ENCODE assay signal across 1 cellular context in the genomic region with DNA sequence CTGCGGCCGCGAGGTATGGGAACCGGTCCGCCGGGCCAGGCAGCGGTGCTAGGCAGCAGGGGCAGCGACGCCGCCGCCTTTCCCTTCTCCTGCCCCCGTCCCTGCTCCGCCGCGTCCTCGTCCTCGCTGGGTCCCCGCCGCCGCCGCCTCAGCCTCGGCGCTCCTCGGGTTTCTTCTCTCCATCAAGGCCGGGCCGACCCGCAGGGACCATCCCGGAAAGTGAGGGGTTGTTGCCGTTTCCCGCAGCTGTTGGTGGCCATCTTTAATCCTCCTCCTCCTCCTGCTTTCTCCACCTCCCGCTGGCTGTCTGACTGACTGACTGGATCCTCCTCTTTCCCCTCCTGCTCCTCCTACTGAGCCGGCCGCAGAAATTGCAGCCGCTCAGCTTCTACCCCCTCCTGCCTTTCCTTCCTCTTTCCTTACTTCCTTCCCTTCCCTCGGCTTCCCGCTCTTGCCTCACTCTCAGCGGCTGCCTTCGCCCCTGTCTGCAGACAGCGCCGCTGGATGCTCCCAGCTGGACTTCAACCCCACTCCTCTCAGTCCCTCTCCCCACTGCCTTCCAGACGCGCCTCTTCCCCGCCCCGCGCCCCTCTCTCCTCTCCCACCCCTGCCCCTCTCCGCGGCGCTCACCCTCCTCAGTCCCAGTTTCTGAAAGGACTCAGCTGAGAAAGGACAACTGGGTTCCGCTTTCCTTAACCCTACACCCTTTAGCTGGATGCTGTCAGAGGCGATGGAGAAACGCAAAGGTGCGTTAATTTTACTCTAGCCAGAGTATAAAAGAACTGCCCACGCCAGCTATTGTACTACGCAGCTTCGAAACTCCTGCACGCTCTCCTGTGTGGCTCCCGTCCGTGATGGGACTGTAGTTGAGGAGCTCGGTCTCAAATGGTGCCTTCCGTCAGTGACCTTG.
TF ChIP-seq lines count a peak whose summit lies in the region.

A gene with protein sequence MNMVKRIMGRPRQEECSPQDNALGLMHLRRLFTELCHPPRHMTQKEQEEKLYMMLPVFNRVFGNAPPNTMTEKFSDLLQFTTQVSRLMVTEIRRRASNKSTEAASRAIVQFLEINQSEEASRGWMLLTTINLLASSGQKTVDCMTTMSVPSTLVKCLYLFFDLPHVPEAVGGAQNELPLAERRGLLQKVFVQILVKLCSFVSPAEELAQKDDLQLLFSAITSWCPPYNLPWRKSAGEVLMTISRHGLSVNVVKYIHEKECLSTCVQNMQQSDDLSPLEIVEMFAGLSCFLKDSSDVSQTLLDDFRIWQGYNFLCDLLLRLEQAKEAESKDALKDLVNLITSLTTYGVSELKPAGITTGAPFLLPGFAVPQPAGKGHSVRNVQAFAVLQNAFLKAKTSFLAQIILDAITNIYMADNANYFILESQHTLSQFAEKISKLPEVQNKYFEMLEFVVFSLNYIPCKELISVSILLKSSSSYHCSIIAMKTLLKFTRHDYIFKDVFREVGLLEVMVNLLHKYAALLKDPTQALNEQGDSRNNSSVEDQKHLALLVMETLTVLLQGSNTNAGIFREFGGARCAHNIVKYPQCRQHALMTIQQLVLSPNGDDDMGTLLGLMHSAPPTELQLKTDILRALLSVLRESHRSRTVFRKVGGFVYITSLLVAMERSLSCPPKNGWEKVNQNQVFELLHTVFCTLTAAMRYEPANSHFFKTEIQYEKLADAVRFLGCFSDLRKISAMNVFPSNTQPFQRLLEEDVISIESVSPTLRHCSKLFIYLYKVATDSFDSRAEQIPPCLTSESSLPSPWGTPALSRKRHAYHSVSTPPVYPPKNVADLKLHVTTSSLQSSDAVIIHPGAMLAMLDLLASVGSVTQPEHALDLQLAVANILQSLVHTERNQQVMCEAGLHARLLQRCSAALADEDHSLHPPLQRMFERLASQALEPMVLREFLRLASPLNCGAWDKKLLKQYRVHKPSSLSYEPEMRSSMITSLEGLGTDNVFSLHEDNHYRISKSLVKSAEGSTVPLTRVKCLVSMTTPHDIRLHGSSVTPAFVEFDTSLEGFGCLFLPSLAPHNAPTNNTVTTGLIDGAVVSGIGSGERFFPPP (N-terminal part only) (minus strand): TSS at position 309 of the 910 bp plus-strand sequence. CDS start 106,099 bp downstream, outside the sequence.

TF ChIP-seq in HEK293, 187 proteins besides CTCF, POLR2A, EP300 and RAD21 (continued from another document and continues in another):
- TF ChIP-seq PATZ1 (tag by site-specific recombination; IDR thresholded peaks at IDR 0.05) = peak; percentile 81
- 0 out of 2 replicates have a peak, but pooled peaks have one; percentile 66 for TF ChIP-seq KLF8 (tag by site-specific recombination; IDR thresholded peaks at IDR 0.05)
- TF ChIP-seq KLF10 (tag by site-specific recombination; IDR thresholded peaks at IDR 0.05) = no peak
- TF ChIP-seq SP2 (tag by site-specific recombination; IDR thresholded peaks at IDR 0.05) = peak; percentile 82
- TF ChIP-seq ZNF280D (tag by site-specific recombination; IDR thresholded peaks at IDR 0.05) = peak; percentile 70; the same call in 1 of the 2 replicates
- no peak for TF ChIP-seq ZNF776 (tag by site-specific recombination; IDR thresholded peaks at IDR 0.05; ENCODE audit: borderline replicate concordance)
- TF ChIP-seq, protein P1, sequence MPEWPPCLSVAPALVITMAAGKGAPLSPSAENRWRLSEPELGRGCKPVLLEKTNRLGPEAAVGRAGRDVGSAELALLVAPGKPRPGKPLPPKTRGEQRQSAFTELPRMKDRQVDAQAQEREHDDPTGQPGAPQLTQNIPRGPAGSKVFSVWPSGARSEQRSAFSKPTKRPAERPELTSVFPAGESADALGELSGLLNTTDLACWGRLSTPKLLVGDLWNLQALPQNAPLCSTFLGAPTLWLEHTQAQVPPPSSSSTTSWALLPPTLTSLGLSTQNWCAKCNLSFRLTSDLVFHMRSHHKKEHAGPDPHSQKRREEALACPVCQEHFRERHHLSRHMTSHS (tag by site-specific recombination; IDR thresholded peaks at IDR 0.05) = no peak
- TF ChIP-seq ZNF335 (tag by site-specific recombination; conservative IDR thresholded peaks at IDR 0.05) = peak; percentile 68
- TF ChIP-seq, protein P2, sequence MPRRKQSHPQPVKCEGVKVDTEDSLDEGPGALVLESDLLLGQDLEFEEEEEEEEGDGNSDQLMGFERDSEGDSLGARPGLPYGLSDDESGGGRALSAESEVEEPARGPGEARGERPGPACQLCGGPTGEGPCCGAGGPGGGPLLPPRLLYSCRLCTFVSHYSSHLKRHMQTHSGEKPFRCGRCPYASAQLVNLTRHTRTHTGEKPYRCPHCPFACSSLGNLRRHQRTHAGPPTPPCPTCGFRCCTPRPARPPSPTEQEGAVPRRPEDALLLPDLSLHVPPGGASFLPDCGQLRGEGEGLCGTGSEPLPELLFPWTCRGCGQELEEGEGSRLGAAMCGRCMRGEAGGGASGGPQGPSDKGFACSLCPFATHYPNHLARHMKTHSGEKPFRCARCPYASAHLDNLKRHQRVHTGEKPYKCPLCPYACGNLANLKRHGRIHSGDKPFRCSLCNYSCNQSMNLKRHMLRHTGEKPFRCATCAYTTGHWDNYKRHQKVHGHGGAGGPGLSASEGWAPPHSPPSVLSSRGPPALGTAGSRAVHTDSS (tag by site-specific recombination; IDR thresholded peaks at IDR 0.05) = peak; percentile 79
- peak; percentile 82 for TF ChIP-seq ZBTB17 (tag by site-specific recombination; IDR thresholded peaks at IDR 0.05)
- TF ChIP-seq, protein P3, sequence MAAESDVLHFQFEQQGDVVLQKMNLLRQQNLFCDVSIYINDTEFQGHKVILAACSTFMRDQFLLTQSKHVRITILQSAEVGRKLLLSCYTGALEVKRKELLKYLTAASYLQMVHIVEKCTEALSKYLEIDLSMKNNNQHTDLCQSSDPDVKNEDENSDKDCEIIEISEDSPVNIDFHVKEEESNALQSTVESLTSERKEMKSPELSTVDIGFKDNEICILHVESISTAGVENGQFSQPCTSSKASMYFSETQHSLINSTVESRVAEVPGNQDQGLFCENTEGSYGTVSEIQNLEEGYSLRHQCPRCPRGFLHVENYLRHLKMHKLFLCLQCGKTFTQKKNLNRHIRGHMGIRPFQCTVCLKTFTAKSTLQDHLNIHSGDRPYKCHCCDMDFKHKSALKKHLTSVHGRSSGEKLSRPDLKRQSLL (tag by site-specific recombination; IDR thresholded peaks at IDR 0.05) = peak; percentile 35; the same call in 1 of the 2 replicates
- no peak for TF ChIP-seq ZNF701 (tag by site-specific recombination; IDR thresholded peaks at IDR 0.05)
- TF ChIP-seq SP7 (tag by site-specific recombination; IDR thresholded peaks at IDR 0.05) = peak; percentile 68
- TF ChIP-seq ZNF610 (tag by site-specific recombination; IDR thresholded peaks at IDR 0.05; ENCODE audit: borderline replicate concordance) = peak; percentile 83; the same call in 1 of the 2 replicates
- TF ChIP-seq ZXDB (tag by site-specific recombination; IDR thresholded peaks at IDR 0.05) = peak; percentile 78
- TF ChIP-seq ZNF398 (tag by site-specific recombination; IDR thresholded peaks at IDR 0.05) = peak; percentile 98
- no peak for TF ChIP-seq ZNF555 (tag by site-specific recombination; conservative IDR thresholded peaks at IDR 0.05)
- TF ChIP-seq OSR2 (tag by site-specific recombination; IDR thresholded peaks at IDR 0.05) = peak; percentile 59; the same call in 1 of the 2 replicates
- 0 out of 2 replicates have a peak, but pooled peaks have one; percentile 6 for TF ChIP-seq FEZF1 (tag by site-specific recombination; IDR thresholded peaks at IDR 0.05)
- no peak for TF ChIP-seq SCRT1 (tag by site-specific recombination; IDR thresholded peaks at IDR 0.05; ENCODE audit: borderline replicate concordance)
- TF ChIP-seq ZNF658 (tag by site-specific recombination; IDR thresholded peaks at IDR 0.05) = no peak
- peak; percentile 86; the same call in 1 of the 2 replicates for TF ChIP-seq ZBTB20 (tag by site-specific recombination; IDR thresholded peaks at IDR 0.05)
- TF ChIP-seq ZNF37A (tag by site-specific recombination; IDR thresholded peaks at IDR 0.05) = no peak
- no peak for TF ChIP-seq PRDM2 (tag by site-specific recombination; IDR thresholded peaks at IDR 0.05; ENCODE audit: borderline replicate concordance)
- TF ChIP-seq, protein P4, sequence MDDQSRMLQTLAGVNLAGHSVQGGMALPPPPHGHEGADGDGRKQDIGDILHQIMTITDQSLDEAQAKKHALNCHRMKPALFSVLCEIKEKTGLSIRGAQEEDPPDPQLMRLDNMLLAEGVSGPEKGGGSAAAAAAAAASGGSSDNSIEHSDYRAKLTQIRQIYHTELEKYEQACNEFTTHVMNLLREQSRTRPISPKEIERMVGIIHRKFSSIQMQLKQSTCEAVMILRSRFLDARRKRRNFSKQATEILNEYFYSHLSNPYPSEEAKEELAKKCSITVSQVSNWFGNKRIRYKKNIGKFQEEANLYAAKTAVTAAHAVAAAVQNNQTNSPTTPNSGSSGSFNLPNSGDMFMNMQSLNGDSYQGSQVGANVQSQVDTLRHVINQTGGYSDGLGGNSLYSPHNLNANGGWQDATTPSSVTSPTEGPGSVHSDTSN (CRISPR knock-in tag; IDR thresholded peaks at IDR 0.05) = no peak
